35 cellular contexts compared by ENCODE assay signal in genomic region chr7:50539725-50540124, GRCh38. TPM values are rescaled to one million over a fixed set of nuclear protein-coding genes. Genes with fewer than 3 reads are reported as not detected.
"Had no signal": no experiment of that assay in that cellular context is flagged by ENCODE, and none has a peak within 500 bp of the region (broad histone marks: within the 10 kb centered on the region; RNA-seq: fewer than 3 reads in every experiment).

No MANE protein-coding gene starts in this region.

- H3K4me2 ChIP-seq: smooth muscle cell had no signal

- H3K4me1 Mint-ChIP-seq: memory B cell, mesothelial cell of epicardium, naive B cell had no signal

- H3K4me1 ChIP-seq: gastroesophageal sphincter, heart left ventricle, lower lobe of right lung, prostate gland, right atrium auricular region, stomach, thyroid gland, vagina had no signal

- ATAC-seq: esophagus mucosa; foreskin keratinocyte; gastroesophageal sphincter; left colon; left ventricle myocardium superior; lower lobe of right lung; mucosa of descending colon; natural killer cell treated with Interleukin-12 subunit alpha and Interleukin-12 subunit beta and Interleukin-15 and Interleukin-18, amount 100 ng/mL, for 72 hours; sciatic nerve; stimulated activated effector memory CD8-positive, alpha-beta T cell treated with anti-CD3 and anti-CD28 coated beads, Interleukin-12 subunit alpha, Interleukin-12 subunit beta, amount 100 ng/mL, for 72 hours had no signal

- H3K27me3 ChIP-seq: dorsolateral prefrontal cortex, foreskin keratinocyte, heart left ventricle, right atrium auricular region, stomach, thyroid gland, vagina had no signal

- H3K9me3 Mint-ChIP-seq: memory B cell; mesothelial cell of epicardium; naive B cell; natural killer cell treated with Interleukin-12 subunit alpha and Interleukin-12 subunit beta and Interleukin-15 and Interleukin-18, amount 100 ng/mL, for 72 hours; neural crest cell; stimulated activated effector memory CD8-positive, alpha-beta T cell treated with anti-CD3 and anti-CD28 coated beads, Interleukin-12 subunit alpha, Interleukin-12 subunit beta, amount 100 ng/mL, for 72 hours had no signal

- H3K27ac ChIP-seq: dorsolateral prefrontal cortex, epithelial cell of prostate, foreskin keratinocyte, gastroesophageal sphincter, heart left ventricle, lower lobe of right lung, prostate gland, right atrium auricular region, stomach, thyroid gland, vagina had no signal

- H3K27ac Mint-ChIP-seq: memory B cell; mesothelial cell of epicardium; naive B cell; natural killer cell treated with Interleukin-12 subunit alpha and Interleukin-12 subunit beta and Interleukin-15 and Interleukin-18, amount 100 ng/mL, for 72 hours; stimulated activated effector memory CD8-positive, alpha-beta T cell treated with anti-CD3 and anti-CD28 coated beads, Interleukin-12 subunit alpha, Interleukin-12 subunit beta, amount 100 ng/mL, for 72 hours had no signal

- H3K4me3 Mint-ChIP-seq: memory B cell; mesothelial cell of epicardium; natural killer cell treated with Interleukin-12 subunit alpha and Interleukin-12 subunit beta and Interleukin-15 and Interleukin-18, amount 100 ng/mL, for 72 hours; neural crest cell; stimulated activated effector memory CD8-positive, alpha-beta T cell treated with anti-CD3 and anti-CD28 coated beads, Interleukin-12 subunit alpha, Interleukin-12 subunit beta, amount 100 ng/mL, for 72 hours had no signal

- H3K9me3 ChIP-seq: gastroesophageal sphincter, heart left ventricle, lower lobe of right lung, mucosa of descending colon, prostate gland, right atrium auricular region, stomach, thyroid gland, vagina had no signal

- DNase-seq: dorsolateral prefrontal cortex; effector CD4-positive, alpha-beta T cell; foreskin keratinocyte; heart left ventricle; hippocampal formation; left colon; left ventricle myocardium superior; lower lobe of right lung; mucosa of descending colon; naive B cell; stimulated activated CD4-positive, alpha-beta T cell treated with anti-CD3 and anti-CD28 coated beads, Interleukin-12 subunit alpha, Interleukin-12 subunit beta, amount 100 ng/mL, for 4 hours; stimulated activated CD4-positive, alpha-beta T cell treated with anti-CD3 and anti-CD28 coated beads, Interleukin-1b, Interleukin-23, amount 100 ng/mL, for 48 hours; stimulated activated CD4-positive, alpha-beta T cell treated with anti-CD3 and anti-CD28 coated beads, Interleukin-4, amount 100 ng/mL, for 1 hour; stimulated activated naive CD4-positive, alpha-beta T cell treated with Interleukin-2 at 50 U/mL for 16 hours; stomach; thyroid gland; trophoblast cell had no signal

- H3K36me3 Mint-ChIP-seq: memory B cell; mesothelial cell of epicardium; naive B cell; natural killer cell treated with Interleukin-12 subunit alpha and Interleukin-12 subunit beta and Interleukin-15 and Interleukin-18, amount 100 ng/mL, for 72 hours; stimulated activated effector memory CD8-positive, alpha-beta T cell treated with anti-CD3 and anti-CD28 coated beads, Interleukin-12 subunit alpha, Interleukin-12 subunit beta, amount 100 ng/mL, for 72 hours had no signal

- H3K36me3 ChIP-seq: gastroesophageal sphincter, heart left ventricle, lower lobe of right lung, prostate gland, right atrium auricular region, stomach, thyroid gland, vagina had no signal

- H3K4me3 ChIP-seq: dorsolateral prefrontal cortex, gastroesophageal sphincter, heart left ventricle, lower lobe of right lung, mucosa of descending colon, prostate gland, right atrium auricular region, smooth muscle cell, stomach, thyroid gland, vagina had no signal

RNA-seq across cellular contexts. Expression of gene DDC, which starts 25.5 kb away (rescaled TPM):
- total RNA-seq: esophagus mucosa; fibroblast of lung; foreskin keratinocyte; gastroesophageal sphincter; heart left ventricle; kidney epithelial cell; left ventricle myocardium superior; mesothelial cell of epicardium; natural killer cell treated with Interleukin-12 subunit alpha and Interleukin-12 subunit beta and Interleukin-15 and Interleukin-18, amount 100 ng/mL, for 72 hours; osteoblast; right atrium auricular region; sciatic nerve; smooth muscle cell; subcutaneous adipose tissue; ureter had no signal
- polyA plus RNA-seq: fibroblast of lung, foreskin keratinocyte, smooth muscle cell had no signal
